In the genomic region with DNA sequence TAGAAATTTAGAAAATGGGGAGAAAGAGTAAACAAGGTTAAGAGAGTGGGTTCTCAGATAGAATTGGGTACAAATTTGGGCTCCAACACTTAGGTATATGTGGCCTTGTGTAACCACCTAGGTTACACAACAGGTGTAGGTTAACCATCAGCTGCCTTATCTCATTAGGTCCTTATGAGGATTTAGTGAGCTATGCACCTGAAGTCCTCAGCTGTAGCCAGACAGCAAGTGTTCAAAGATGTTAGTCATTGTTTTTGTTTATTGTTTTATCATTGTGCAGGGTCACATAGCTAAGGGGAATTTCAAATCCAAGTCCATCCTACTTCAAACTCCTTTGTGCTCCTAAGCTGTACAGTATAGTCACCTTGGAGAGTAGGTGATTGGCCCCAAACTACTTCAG, we compare ENCODE assay signal across 9 cellular contexts. TPM values are rescaled to one million over a fixed set of nuclear protein-coding genes. Genes with fewer than 3 reads are reported as not detected.
DNase-seq lines count a peak whose midpoint lies in the region; TF ChIP-seq lines count a peak whose summit lies in the region.
"Had no signal": no experiment of that assay in that cellular context is flagged by ENCODE, and none has a peak within 500 bp of the region (broad histone marks: within the 10 kb centered on the region; RNA-seq: fewer than 3 reads in every experiment).

No MANE protein-coding gene starts in this region.

- peaks cover 4% of the 10 kb centered on the region for H3K36me3 Mint-ChIP-seq in endodermal cell (ENCODE audit: low read depth)

- H3K4me1 ChIP-seq in ES-I3 (ENCODE audit: insufficient read depth, low read length): no peaks in the 10 kb centered on the region
- H3K4me1 ChIP-seq in endodermal cell (ENCODE audit: control insufficient read depth, insufficient read depth, low read length): no peaks in the 10 kb centered on the region
- H3K4me1 ChIP-seq in parathyroid adenoma: no peaks in the 10 kb centered on the region

- H2AFZ ChIP-seq in parathyroid adenoma: peak overlapping the region; percentile 85

- peaks cover 33% of the 10 kb centered on the region for H3K4me1 Mint-ChIP-seq in endodermal cell

- peaks cover 10% of the 10 kb centered on the region for H3K79me2 ChIP-seq in parathyroid adenoma

- H3K9me3 Mint-ChIP-seq in endodermal cell: peaks cover 30% of the 10 kb centered on the region

- peak overlapping the region; percentile 81 for H3K4me3 Mint-ChIP-seq in endodermal cell

- peak overlapping the region; percentile 57 for H3K4me2 ChIP-seq in parathyroid adenoma (ENCODE audit: low read length)

- H3K9ac ChIP-seq in ES-I3 (ENCODE audit: low read depth, low read length) (peak overlapping the region; percentile 80; the same call in 1 of the 2 replicates), endodermal cell (ENCODE audit: extremely low read depth, low read length, poor library complexity, severe bottlenecking) (no peak overlapping the region), parathyroid adenoma (no peak overlapping the region)

- H3K27me3 ChIP-seq in endodermal cell (ENCODE audit: control insufficient read depth, insufficient read depth, low read length, poor library complexity, severe bottlenecking) (no peaks in the 10 kb centered on the region), parathyroid adenoma (ENCODE audit: control insufficient read depth, insufficient read depth, low read length) (no peaks in the 10 kb centered on the region)

- H3K4me3 ChIP-seq in endodermal cell (ENCODE audit: low read length) (peak overlapping the region; percentile 81), parathyroid adenoma (ENCODE audit: low read depth, low read length) (no peak overlapping the region)

- DNase-seq in LoVo (ENCODE audit: low spot score) (peak; percentile 9), endodermal cell (no peak), NCI-H526 treated with DMSO at 0.1 percent for 48 hours (lab: John Stamatoyannopoulos, UW) (no peak), CD1c-positive myeloid dendritic cell (ENCODE audit: extremely low spot score) (no peak), NCI-H1436 treated with DMSO at 0.1 percent for 48 hours (lab: John Stamatoyannopoulos, UW) (no peak)
- no peak for DNase-seq in stimulated activated CD4-positive, alpha-beta T cell treated with anti-CD3 and anti-CD28 coated beads, Interleukin-4, amount 100 ng/mL, for 24 hours
- DNase-seq: dermis blood vessel endothelial cell had no signal

- H3K27me3 Mint-ChIP-seq in endodermal cell (ENCODE audit: insufficient read depth): peaks cover 7% of the 10 kb centered on the region

- no peak for TF ChIP-seq CTCF in endodermal cell (conservative IDR thresholded peaks at IDR 0.05)
- TF ChIP-seq CTCF in parathyroid adenoma (IDR thresholded peaks at IDR 0.05): no peak

- H3K36me3 ChIP-seq in ES-I3 (ENCODE audit: insufficient read depth, low read length): no peaks in the 10 kb centered on the region; the same call in 1 of the 2 replicates
- H3K36me3 ChIP-seq in endodermal cell (ENCODE audit: control insufficient read depth, insufficient read depth, low read length): peaks cover 7% of the 10 kb centered on the region
- no peaks in the 10 kb centered on the region for H3K36me3 ChIP-seq in parathyroid adenoma (ENCODE audit: control insufficient read depth, insufficient read depth, low read length)

- no peak overlapping the region for H3K27ac Mint-ChIP-seq in endodermal cell

- H3K27ac ChIP-seq in endodermal cell (ENCODE audit: low read depth, low read length) (no peak overlapping the region), parathyroid adenoma (no peak overlapping the region)

- H3K9me3 ChIP-seq in ES-I3 (ENCODE audit: control insufficient read depth, insufficient read depth, low read length) (peaks cover 5% of the 10 kb centered on the region; the same call in 1 of the 2 replicates), endodermal cell (ENCODE audit: control insufficient read depth, low read length) (peaks cover 16% of the 10 kb centered on the region), parathyroid adenoma (ENCODE audit: control insufficient read depth, low read length) (no peaks in the 10 kb centered on the region)

RNA-seq across cellular contexts. Expression of a gene that starts 1.0 kb away (rescaled TPM):
- 10 to 100 TPM; 28.0 to 31.3 TPM for total RNA-seq in endodermal cell
- polyA plus RNA-seq in endodermal cell (2013, experiment 1 of 2): 17.3 TPM
- polyA plus RNA-seq in endodermal cell (2013, experiment 2 of 2): 17.7 TPM
